In genomic region chr17:45402916-45403315, GRCh38 we compare ENCODE assay signal across 1 cellular context.
TF ChIP-seq lines count a peak whose summit lies in the region.

No MANE protein-coding gene starts in this region.

TF ChIP-seq in H1, 55 proteins besides CTCF, POLR2A, EP300 and RAD21:
- TF ChIP-seq CHD1 (IDR thresholded peaks at IDR 0.05; ENCODE audit: low read depth, low read length) (no peak), CBX5 (IDR thresholded peaks at IDR 0.05; ENCODE audit: low read depth, low read length) (no peak), ASH2L (IDR thresholded peaks at IDR 0.05; ENCODE audit: low read length) (no peak), TEAD4 (IDR thresholded peaks at IDR 0.05; ENCODE audit: low read depth, low read length) (no peak), PHF8 (conservative IDR thresholded peaks at IDR 0.05; ENCODE audit: low read depth, low read length) (no peak), E2F6 (IDR thresholded peaks at IDR 0.05) (no peak), USF2 (IDR thresholded peaks at IDR 0.05; ENCODE audit: low read length) (no peak), YY1 (IDR thresholded peaks at IDR 0.05; ENCODE audit: low read depth, low read length) (no peak), EZH2 (IDR thresholded peaks at IDR 0.05; ENCODE audit: low read depth, low read length, severe bottlenecking) (no peak), RNF2 (IDR thresholded peaks at IDR 0.05; ENCODE audit: borderline replicate concordance, low read depth, low read length, missing control alignments, poor library complexity, severe bottlenecking) (no peak), ATF2 (IDR thresholded peaks at IDR 0.05; ENCODE audit: low read length) (no peak), SP4 (IDR thresholded peaks at IDR 0.05; ENCODE audit: low read length) (no peak), JUN (IDR thresholded peaks at IDR 0.05; ENCODE audit: low read depth, low read length) (no peak), MAX (IDR thresholded peaks at IDR 0.05) (no peak), FOSL1 (IDR thresholded peaks at IDR 0.05; ENCODE audit: insufficient read depth, low read depth, low read length) (no peak), KDM5A (IDR thresholded peaks at IDR 0.05; ENCODE audit: low read length) (no peak)
